1 cellular context compared by ENCODE assay signal in the genomic region with DNA sequence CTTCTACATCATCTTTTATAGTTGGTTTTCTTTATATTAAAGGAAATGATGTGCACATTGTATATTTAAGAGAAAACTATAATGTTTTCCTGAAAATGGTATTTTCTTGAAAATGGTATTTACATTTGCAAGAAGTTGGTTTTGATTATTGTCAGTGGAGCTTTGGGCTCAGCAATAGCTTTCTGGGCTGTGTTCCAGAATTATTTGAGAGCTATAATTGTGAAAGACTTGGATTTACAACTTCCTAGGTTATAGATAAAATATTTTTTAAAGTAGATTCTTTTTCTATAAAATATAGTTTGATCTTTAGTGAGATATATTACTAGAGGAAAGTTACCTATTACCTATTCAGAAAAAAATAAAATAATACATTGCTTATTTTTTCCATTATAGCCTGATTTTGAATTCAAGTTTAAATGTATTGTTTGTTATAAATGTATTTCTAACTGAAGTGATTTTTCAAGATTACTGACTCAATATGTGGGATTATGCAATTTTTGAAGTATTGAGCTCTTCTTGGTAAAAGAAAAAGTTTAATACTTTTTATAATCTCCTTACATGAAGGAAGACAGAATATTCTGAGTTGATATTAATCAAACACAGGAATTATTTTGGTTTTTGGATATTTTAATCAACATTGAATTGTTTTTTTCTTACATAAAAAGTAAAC.
TF ChIP-seq lines count a peak whose summit lies in the region.

No MANE protein-coding gene starts in this region.

TF ChIP-seq in HCT116, 20 proteins besides CTCF, POLR2A, EP300 and RAD21 (continued from another document):
- TF ChIP-seq, protein P1, sequence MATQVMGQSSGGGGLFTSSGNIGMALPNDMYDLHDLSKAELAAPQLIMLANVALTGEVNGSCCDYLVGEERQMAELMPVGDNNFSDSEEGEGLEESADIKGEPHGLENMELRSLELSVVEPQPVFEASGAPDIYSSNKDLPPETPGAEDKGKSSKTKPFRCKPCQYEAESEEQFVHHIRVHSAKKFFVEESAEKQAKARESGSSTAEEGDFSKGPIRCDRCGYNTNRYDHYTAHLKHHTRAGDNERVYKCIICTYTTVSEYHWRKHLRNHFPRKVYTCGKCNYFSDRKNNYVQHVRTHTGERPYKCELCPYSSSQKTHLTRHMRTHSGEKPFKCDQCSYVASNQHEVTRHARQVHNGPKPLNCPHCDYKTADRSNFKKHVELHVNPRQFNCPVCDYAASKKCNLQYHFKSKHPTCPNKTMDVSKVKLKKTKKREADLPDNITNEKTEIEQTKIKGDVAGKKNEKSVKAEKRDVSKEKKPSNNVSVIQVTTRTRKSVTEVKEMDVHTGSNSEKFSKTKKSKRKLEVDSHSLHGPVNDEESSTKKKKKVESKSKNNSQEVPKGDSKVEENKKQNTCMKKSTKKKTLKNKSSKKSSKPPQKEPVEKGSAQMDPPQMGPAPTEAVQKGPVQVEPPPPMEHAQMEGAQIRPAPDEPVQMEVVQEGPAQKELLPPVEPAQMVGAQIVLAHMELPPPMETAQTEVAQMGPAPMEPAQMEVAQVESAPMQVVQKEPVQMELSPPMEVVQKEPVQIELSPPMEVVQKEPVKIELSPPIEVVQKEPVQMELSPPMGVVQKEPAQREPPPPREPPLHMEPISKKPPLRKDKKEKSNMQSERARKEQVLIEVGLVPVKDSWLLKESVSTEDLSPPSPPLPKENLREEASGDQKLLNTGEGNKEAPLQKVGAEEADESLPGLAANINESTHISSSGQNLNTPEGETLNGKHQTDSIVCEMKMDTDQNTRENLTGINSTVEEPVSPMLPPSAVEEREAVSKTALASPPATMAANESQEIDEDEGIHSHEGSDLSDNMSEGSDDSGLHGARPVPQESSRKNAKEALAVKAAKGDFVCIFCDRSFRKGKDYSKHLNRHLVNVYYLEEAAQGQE (IDR thresholded peaks at IDR 0.05; ENCODE audit: low read depth) = no peak
- TF ChIP-seq POLR2AphosphoS5 (IDR thresholded peaks at IDR 0.05; ENCODE audit: low read depth, low read length) (no peak), SRF (IDR thresholded peaks at IDR 0.05; ENCODE audit: low read depth) (no peak), SP1 (IDR thresholded peaks at IDR 0.05; ENCODE audit: low read depth) (no peak)
- TF ChIP-seq, protein P2, sequence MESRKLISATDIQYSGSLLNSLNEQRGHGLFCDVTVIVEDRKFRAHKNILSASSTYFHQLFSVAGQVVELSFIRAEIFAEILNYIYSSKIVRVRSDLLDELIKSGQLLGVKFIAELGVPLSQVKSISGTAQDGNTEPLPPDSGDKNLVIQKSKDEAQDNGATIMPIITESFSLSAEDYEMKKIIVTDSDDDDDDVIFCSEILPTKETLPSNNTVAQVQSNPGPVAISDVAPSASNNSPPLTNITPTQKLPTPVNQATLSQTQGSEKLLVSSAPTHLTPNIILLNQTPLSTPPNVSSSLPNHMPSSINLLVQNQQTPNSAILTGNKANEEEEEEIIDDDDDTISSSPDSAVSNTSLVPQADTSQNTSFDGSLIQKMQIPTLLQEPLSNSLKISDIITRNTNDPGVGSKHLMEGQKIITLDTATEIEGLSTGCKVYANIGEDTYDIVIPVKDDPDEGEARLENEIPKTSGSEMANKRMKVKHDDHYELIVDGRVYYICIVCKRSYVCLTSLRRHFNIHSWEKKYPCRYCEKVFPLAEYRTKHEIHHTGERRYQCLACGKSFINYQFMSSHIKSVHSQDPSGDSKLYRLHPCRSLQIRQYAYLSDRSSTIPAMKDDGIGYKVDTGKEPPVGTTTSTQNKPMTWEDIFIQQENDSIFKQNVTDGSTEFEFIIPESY (IDR thresholded peaks at IDR 0.05; ENCODE audit: extremely low read depth, insufficient replicate concordance, low read length) = no peak
- TF ChIP-seq, protein P3, sequence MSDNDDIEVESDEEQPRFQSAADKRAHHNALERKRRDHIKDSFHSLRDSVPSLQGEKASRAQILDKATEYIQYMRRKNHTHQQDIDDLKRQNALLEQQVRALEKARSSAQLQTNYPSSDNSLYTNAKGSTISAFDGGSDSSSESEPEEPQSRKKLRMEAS (IDR thresholded peaks at IDR 0.05) = no peak
